11 cellular contexts compared by ENCODE assay signal in genomic region chr22:39173050-39173706, GRCh38. TPM values are rescaled to one million over a fixed set of nuclear protein-coding genes. Genes with fewer than 3 reads are reported as not detected.
DNase-seq lines count a peak whose midpoint lies in the region; ATAC-seq and TF ChIP-seq lines count a peak whose summit lies in the region.
"Had no signal": no experiment of that assay in that cellular context is flagged by ENCODE, and none has a peak within 500 bp of the region (broad histone marks: within the 10 kb centered on the region; RNA-seq: fewer than 3 reads in every experiment).

No MANE protein-coding gene starts in this region.

- POLR2A ChIA-PET in HEK293 (lab: Yijun Ruan, JAX): interaction anchor here (0.6 to 10.8 kb wide), 5 partner anchors 80 to 1008 kb away, joined by 3 to 119 read pairs (median 4); partner anchors contain the start of gene RPL3

- 93% methylated on average over 16 of the region's 16 CpGs for WGBS in mesenchymal stem cell

- no peaks in the 10 kb centered on the region for H3K36me3 ChIP-seq in HEK293 (ENCODE audit: control insufficient read depth in 2 of 2, insufficient read depth in 1 of 2, low read length in 2 of 2)
- no peaks in the 10 kb centered on the region for H3K36me3 ChIP-seq in mesenchymal stem cell (ENCODE audit: control insufficient read depth in 1 of 2, insufficient read depth in 2 of 2, low read depth in 1 of 2, low read length in 2 of 2)
- no peaks in the 10 kb centered on the region for H3K36me3 ChIP-seq in WERI-Rb-1

- H2BK5ac ChIP-seq in mesenchymal stem cell (ENCODE audit: low read depth, low read length, poor library complexity, severe bottlenecking): peak overlapping the region; percentile 14

- no peak overlapping the region for H2AFZ ChIP-seq in mesenchymal stem cell (ENCODE audit: low read depth, low read length)

- H4K91ac ChIP-seq in mesenchymal stem cell (ENCODE audit: low read length): peak overlapping the region; percentile 67

- DNase-seq in activated naive CD8-positive, alpha-beta T cell treated with anti-CD3 and anti-CD28 coated beads for 36 hours: no peak
- DNase-seq in mesenchymal stem cell: no peak
- no peak for DNase-seq in stimulated activated effector memory CD8-positive, alpha-beta T cell treated with anti-CD3 and anti-CD28 coated beads, Interleukin-12 subunit alpha, Interleukin-12 subunit beta, amount 100 ng/mL, for 72 hours (ENCODE audit: low spot score in 2 of 2)
- no peak for DNase-seq in NCI-H510A treated with DMSO at 0.1 percent for 48 hours (lab: John Stamatoyannopoulos, UW)
- DNase-seq in WERI-Rb-1: no peak
- DNase-seq in NOMO-1 treated with dmso at 0.1 percent for 144 hours (lab: John Stamatoyannopoulos, UW; ENCODE audit: unreplicated experiment): no peak
- DNase-seq: midbrain, NCI-H2081 treated with DMSO at 0.1 percent for 48 hours had no signal

- H3K4ac ChIP-seq in mesenchymal stem cell (ENCODE audit: low read depth in 1 of 2, low read length in 2 of 2): peak overlapping the region; percentile 54 to 93

- TF ChIP-seq CTCF in HEK293 (tag by site-specific recombination; IDR thresholded peaks at IDR 0.05) (no peak), WERI-Rb-1 (IDR thresholded peaks at IDR 0.05; ENCODE audit: low read depth, low read length) (no peak)

- H3K23ac ChIP-seq in mesenchymal stem cell (ENCODE audit: low read length in 2 of 2): no peak overlapping the region

- peaks cover 35% of the 10 kb centered on the region for H3K4me1 Mint-ChIP-seq in activated naive CD8-positive, alpha-beta T cell treated with anti-CD3 and anti-CD28 coated beads for 36 hours
- peaks cover 59% of the 10 kb centered on the region for H3K4me1 Mint-ChIP-seq in stimulated activated effector memory CD8-positive, alpha-beta T cell treated with anti-CD3 and anti-CD28 coated beads, Interleukin-12 subunit alpha, Interleukin-12 subunit beta, amount 100 ng/mL, for 72 hours

- peak overlapping the region; percentile 8 for H3K27ac Mint-ChIP-seq in activated naive CD8-positive, alpha-beta T cell treated with anti-CD3 and anti-CD28 coated beads for 36 hours
- no peak overlapping the region for H3K27ac Mint-ChIP-seq in stimulated activated effector memory CD8-positive, alpha-beta T cell treated with anti-CD3 and anti-CD28 coated beads, Interleukin-12 subunit alpha, Interleukin-12 subunit beta, amount 100 ng/mL, for 72 hours

- no peaks in the 10 kb centered on the region for H3K36me3 Mint-ChIP-seq in activated naive CD8-positive, alpha-beta T cell treated with anti-CD3 and anti-CD28 coated beads for 36 hours
- peaks cover 7% of the 10 kb centered on the region for H3K36me3 Mint-ChIP-seq in stimulated activated effector memory CD8-positive, alpha-beta T cell treated with anti-CD3 and anti-CD28 coated beads, Interleukin-12 subunit alpha, Interleukin-12 subunit beta, amount 100 ng/mL, for 72 hours

- peak overlapping the region in 1 of 2 experiments; percentile 90 for H3K14ac ChIP-seq in mesenchymal stem cell (ENCODE audit: low read length in 2 of 2)

- ATAC-seq in stimulated activated effector memory CD8-positive, alpha-beta T cell treated with anti-CD3 and anti-CD28 coated beads, Interleukin-12 subunit alpha, Interleukin-12 subunit beta, amount 100 ng/mL, for 72 hours: no peak
- ATAC-seq in GM19395 (IDR thresholded peaks at IDR 0.05; ENCODE audit: unreplicated experiment): no peak

- no peaks in the 10 kb centered on the region for H3K9me3 Mint-ChIP-seq in activated naive CD8-positive, alpha-beta T cell treated with anti-CD3 and anti-CD28 coated beads for 36 hours
- H3K9me3 Mint-ChIP-seq in stimulated activated effector memory CD8-positive, alpha-beta T cell treated with anti-CD3 and anti-CD28 coated beads, Interleukin-12 subunit alpha, Interleukin-12 subunit beta, amount 100 ng/mL, for 72 hours: no peaks in the 10 kb centered on the region

- peak overlapping the region; percentile 60 to 98 for H2BK12ac ChIP-seq in mesenchymal stem cell (ENCODE audit: low read length in 2 of 2)

- H3K9me3 ChIP-seq in HEK293 (ENCODE audit: control insufficient read depth, insufficient read depth, low read depth, low read length) (no peaks in the 10 kb centered on the region), mesenchymal stem cell (ENCODE audit: control insufficient read depth, low read length) (no peaks in the 10 kb centered on the region), WERI-Rb-1 (ENCODE audit: severe bottlenecking) (no peaks in the 10 kb centered on the region)

- no peak overlapping the region for H3K4me3 Mint-ChIP-seq in activated naive CD8-positive, alpha-beta T cell treated with anti-CD3 and anti-CD28 coated beads for 36 hours
- H3K4me3 Mint-ChIP-seq in stimulated activated effector memory CD8-positive, alpha-beta T cell treated with anti-CD3 and anti-CD28 coated beads, Interleukin-12 subunit alpha, Interleukin-12 subunit beta, amount 100 ng/mL, for 72 hours: peak overlapping the region; percentile 60

- CTCF ChIA-PET in HEK293 (lab: Yijun Ruan, JAX): interaction anchor here (0.6 to 8.1 kb wide), 11 partner anchors 13 to 326 kb away, joined by 3 to 98 read pairs (median 5); partner anchors contain the start of gene RPL3

- no peaks in the 10 kb centered on the region for H3K27me3 Mint-ChIP-seq in activated naive CD8-positive, alpha-beta T cell treated with anti-CD3 and anti-CD28 coated beads for 36 hours
- H3K27me3 Mint-ChIP-seq: activated CD4-positive, alpha-beta T cell treated with anti-CD3 and anti-CD28 coated beads for 36 hours had no signal

- H3K27ac ChIP-seq in HEK293 (ENCODE audit: extremely low read depth, low read depth, low read length): no peak overlapping the region
- H3K27ac ChIP-seq in mesenchymal stem cell (ENCODE audit: low read length, poor library complexity, severe bottlenecking): peak overlapping the region; percentile 97
- H3K27ac ChIP-seq in WERI-Rb-1: no peak overlapping the region

- peak overlapping the region; percentile 95 to 97 for H3K18ac ChIP-seq in mesenchymal stem cell (ENCODE audit: low read depth in 1 of 2, low read length in 2 of 2)

- no peak overlapping the region for H3K9ac ChIP-seq in mesenchymal stem cell (ENCODE audit: low read length)

- peak overlapping the region; percentile 100 for H2AK5ac ChIP-seq in mesenchymal stem cell (ENCODE audit: low read length, severe bottlenecking)

- H3K4me3 ChIP-seq in HEK293 (ENCODE audit: low read depth, low read length) (no peak overlapping the region), mesenchymal stem cell (ENCODE audit: insufficient read depth in 1 of 2, low read depth in 1 of 2, low read length in 2 of 2) (no peak overlapping the region), WERI-Rb-1 (ENCODE audit: low read depth, low read length) (no peak overlapping the region)

- peaks cover 6% of the 10 kb centered on the region for H3K79me1 ChIP-seq in mesenchymal stem cell (replicated peaks; ENCODE audit: low read length, poor library complexity, severe bottlenecking)

- peaks cover 10% of the 10 kb centered on the region for H3K4me1 ChIP-seq in HEK293 (ENCODE audit: control insufficient read depth, insufficient read depth, low read length)
- peaks cover 62% of the 10 kb centered on the region for H3K4me1 ChIP-seq in mesenchymal stem cell (ENCODE audit: control insufficient read depth, insufficient read depth, low read depth, low read length)

- H3K4me2 ChIP-seq in mesenchymal stem cell (ENCODE audit: low read length, poor library complexity, severe bottlenecking): no peak overlapping the region

- H4K8ac ChIP-seq in mesenchymal stem cell (ENCODE audit: low read length): peak overlapping the region; percentile 95

- H2BK15ac ChIP-seq in mesenchymal stem cell (ENCODE audit: low read depth, poor library complexity, severe bottlenecking): peak overlapping the region; percentile 92

- peak overlapping the region; percentile 100 for H2BK120ac ChIP-seq in mesenchymal stem cell (ENCODE audit: low read depth, low read length)

- peaks cover 0 to 22% of the 10 kb centered on the region in 2 experiments for H3K27me3 ChIP-seq in mesenchymal stem cell (ENCODE audit: control insufficient read depth in 1 of 2, insufficient read depth in 1 of 2, low read length in 2 of 2)
- no peaks in the 10 kb centered on the region for H3K27me3 ChIP-seq in WERI-Rb-1 (ENCODE audit: insufficient read depth, low read depth, severe bottlenecking)

TF ChIP-seq in HEK293, 187 proteins besides CTCF, POLR2A, EP300 and RAD21 (continues in another document):
- TF ChIP-seq ZNF138 (tag by site-specific recombination; IDR thresholded peaks at IDR 0.05; ENCODE audit: borderline replicate concordance) (no peak), ZNF621 (tag by site-specific recombination; IDR thresholded peaks at IDR 0.05) (no peak), ZSCAN16 (tag by site-specific recombination; IDR thresholded peaks at IDR 0.05) (no peak), ZNF26 (tag by site-specific recombination; IDR thresholded peaks at IDR 0.05) (no peak)

RNA-seq across cellular contexts. Expression of gene CBX7, which starts 20.7 kb away (rescaled TPM):
- 10 to 100 TPM; 11.6 to 12.5 TPM for total RNA-seq in activated naive CD8-positive, alpha-beta T cell treated with anti-CD3 and anti-CD28 coated beads for 36 hours
- 2.0 TPM for polyA plus RNA-seq in mesenchymal stem cell (2013, experiment 1 of 2)
- 1.6 TPM for polyA plus RNA-seq in mesenchymal stem cell (2013, experiment 2 of 2)
